ENCODE assay signal across 8 cellular contexts in the genomic region with DNA sequence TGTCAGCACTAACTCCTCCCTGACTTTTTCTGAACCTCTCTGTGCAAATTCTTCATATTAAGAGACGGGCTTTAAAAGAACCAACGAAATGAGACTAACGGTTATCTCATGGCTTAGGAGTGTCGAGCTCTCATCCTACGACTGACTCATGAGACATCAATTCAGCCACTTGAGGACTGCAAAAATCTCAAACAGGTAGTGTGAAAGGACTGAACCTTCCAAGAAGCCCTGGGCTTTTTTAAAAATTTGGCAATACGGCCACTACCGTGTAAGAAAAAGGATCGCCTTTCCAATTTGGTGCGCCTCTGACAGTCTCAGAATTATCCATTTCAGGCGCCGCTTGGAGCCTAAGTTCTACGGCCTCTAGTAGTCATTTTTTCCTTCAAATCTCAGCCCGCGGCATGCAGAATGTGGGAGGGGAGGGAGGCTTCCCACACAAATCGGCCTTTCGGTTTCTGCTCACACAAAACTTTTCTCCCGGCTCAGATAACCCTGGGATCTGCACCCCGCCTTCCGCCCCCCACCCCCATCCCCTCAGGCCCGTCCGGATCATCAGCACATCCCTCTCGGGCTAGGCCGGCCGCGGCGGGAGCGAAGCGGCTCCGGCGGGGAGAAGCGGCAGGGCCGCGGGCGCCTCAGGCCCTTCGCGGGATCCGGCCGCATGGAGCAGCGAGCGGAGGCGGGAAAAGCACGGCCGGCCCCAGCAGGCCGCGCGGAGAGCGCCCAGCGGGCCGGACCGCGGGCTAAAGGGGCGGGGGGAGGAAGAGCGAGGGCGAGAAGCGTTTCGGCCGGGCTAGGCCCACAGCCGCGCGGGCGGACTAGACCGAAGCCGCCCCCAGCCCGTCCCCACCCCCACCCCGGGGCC. TPM values are rescaled to one million over a fixed set of nuclear protein-coding genes. Genes with fewer than 3 reads are reported as not detected.
DNase-seq lines count a peak whose midpoint lies in the region; ATAC-seq, FAIRE-seq and TF ChIP-seq lines count a peak whose summit lies in the region.

No MANE protein-coding gene starts in this region.

- H4K5ac ChIP-seq in IMR-90 (ENCODE audit: low read depth, low read length), result peak overlapping the region; percentile 51

- no peak for FAIRE-seq in HepG2 (lab: Jason Lieb, UNC)

- H2AK9ac ChIP-seq in IMR-90 (replicated peaks; ENCODE audit: low read depth, low read length, poor library complexity), result peak overlapping the region; percentile 96

- peaks cover 0 to 3% of the 10 kb centered on the region in 2 experiments; a peak in 1 of 4 replicates for H3K79me1 ChIP-seq in IMR-90 (ENCODE audit: low read depth in 1 of 2, low read length in 2 of 2)

- BruUV-seq in IMR-90 (replicated peaks; lab: Mats Ljungman, UMichigan) (no TSS peak), HepG2 (replicated peaks; lab: Mats Ljungman, UMichigan) (TSS peak; percentile 50)

- no peak overlapping the region; the same call in 2 of the 3 replicates for H2BK15ac ChIP-seq in IMR-90 (ENCODE audit: low read depth, low read length)

- peak overlapping the region; percentile 86 for H2BK5ac ChIP-seq in IMR-90 (ENCODE audit: low read depth, low read length, poor library complexity, severe bottlenecking)

- H3K36me3 ChIP-seq in IMR-90 (ENCODE audit: control insufficient read depth, insufficient read depth, low read length) (no peaks in the 10 kb centered on the region), HepG2 (replicated peaks in 1 of 2; ENCODE audit: control insufficient read depth in 1 of 2, insufficient read depth in 2 of 2, low read length in 2 of 2) (no peaks in the 10 kb centered on the region)

- peaks cover 50% of the 10 kb centered on the region for H3K4me1 Mint-ChIP-seq in chondrocyte (ENCODE audit: low read depth)

- TF ChIP-seq EP300 in HepG2 (IDR thresholded peaks at IDR 0.05; ENCODE audit: low read depth in 2 of 2, low read length in 2 of 2) (no peak), HepG2 (CRISPR knock-in tag; IDR thresholded peaks at IDR 0.05; ENCODE audit: borderline replicate concordance) (no peak)

- peak overlapping the region; percentile 83 for H3K23ac ChIP-seq in IMR-90 (ENCODE audit: low read depth, low read length)

- DNase-seq in COLO668 (lab: John Stamatoyannopoulos, UW; ENCODE audit: unreplicated experiment), result peak; percentile 88
- DNase-seq in IMR-90, result peak; percentile 82
- DNase-seq in chondrocyte (ENCODE audit: low spot score), result no peak
- DNase-seq in HepG2 (ENCODE audit: low spot score), result peak; percentile 25
- peak; percentile 34 to 51 for DNase-seq in stimulated activated CD4-positive, alpha-beta T cell treated with anti-CD3 and anti-CD28 coated beads, Interleukin-4, amount 100 ng/mL, for 48 hours (ENCODE audit: low read depth in 2 of 2)
- DNase-seq in mesenteric fat pad (ENCODE audit: low spot score), result no peak

- H3K9ac ChIP-seq in IMR-90 (ENCODE audit: low read depth, low read length), result peak overlapping the region; percentile 92
- H3K9ac ChIP-seq in HepG2 (ENCODE audit: insufficient read depth, low read depth, low read length), result peak overlapping the region; percentile 95

- TF ChIP-seq POLR2A in IMR-90 (IDR thresholded peaks at IDR 0.05; ENCODE audit: low read depth, low read length), result peak; percentile 69; the same call in 1 of the 2 replicates
- no peak for TF ChIP-seq POLR2A in HepG2 (IDR thresholded peaks at IDR 0.05; ENCODE audit: insufficient read depth in 1 of 2, low read depth in 2 of 2, low read length in 2 of 2)

- no peaks in the 10 kb centered on the region for H3K27me3 ChIP-seq in IMR-90 (ENCODE audit: control insufficient read depth, insufficient read depth, low read length)
- H3K27me3 ChIP-seq in HepG2 (ENCODE audit: control insufficient read depth in 1 of 2, insufficient read depth in 2 of 2, low read length in 2 of 2), result no peaks in the 10 kb centered on the region; a peak in 2 of 5 replicates

- peak overlapping the region; percentile 57 for H3K56ac ChIP-seq in IMR-90 (ENCODE audit: extremely low read depth, insufficient read depth, low read length)

- H4K20me1 ChIP-seq in IMR-90 (ENCODE audit: insufficient read depth, low read length), result peaks cover 47% of the 10 kb centered on the region
- H4K20me1 ChIP-seq in HepG2 (ENCODE audit: insufficient read depth, low read length), result peaks cover 51% of the 10 kb centered on the region

- peak overlapping the region in 1 of 2 experiments; percentile 66; a peak in 2 of 4 replicates for H4K8ac ChIP-seq in IMR-90 (ENCODE audit: low read depth in 2 of 2, low read length in 2 of 2)

- intact Hi-C loops in IMR-90 (cut with micrococcal nuclease), result loop anchor here (1.0 to 5.0 kb wide), 4 partner anchors 25 to 189 kb away; partner anchors contain the start of genes ASAP3 and E2F2
- intact Hi-C loops in HepG2 (cut with micrococcal nuclease; ENCODE audit: unreplicated experiment), result loop anchor here (2.0 kb wide), 1 partner anchor 25 kb away; the partner anchor contains the start of gene ZNF436

- peaks cover 2% of the 10 kb centered on the region for H3K9me1 ChIP-seq in IMR-90 (ENCODE audit: insufficient read depth, low read length)

- H3K27ac ChIP-seq in IMR-90 (ENCODE audit: insufficient read depth, low read length) (peak overlapping the region; percentile 83), HepG2 (ENCODE audit: extremely low read length, insufficient read depth, low read length) (peak overlapping the region; percentile 94)

- peak overlapping the region; percentile 96 for H3K4me2 ChIP-seq in IMR-90 (ENCODE audit: low read depth, low read length)
- peak overlapping the region; percentile 86 for H3K4me2 ChIP-seq in HepG2 (ENCODE audit: low read depth, low read length)

- dilution Hi-C loops in IMR-90 (cut with HindIII; ENCODE audit: low sequenced_read_pairs, unreplicated experiment), result no loop called here

- H3K4me3 ChIP-seq in IMR-90 (ENCODE audit: insufficient read depth, low read depth, low read length) (peak overlapping the region; percentile 93), WI38 (ENCODE audit: low read depth, low read length) (peak overlapping the region; percentile 86), HepG2 (replicated peaks in 1 of 3; ENCODE audit: insufficient read depth in 1 of 3, low read depth in 2 of 3, low read length in 3 of 3) (peak overlapping the region; percentile 81 to 83 (median 83))

- ATAC-seq in GM19463 (IDR thresholded peaks at IDR 0.05; ENCODE audit: unreplicated experiment) (peak; percentile 9), IMR-90 (ENCODE audit: low read depth) (peak; percentile 9), HepG2 (peak; percentile 45)

- no peak overlapping the region for H2BK20ac ChIP-seq in IMR-90 (ENCODE audit: low read depth, low read length)

- H3K9me3 Mint-ChIP-seq in chondrocyte (ENCODE audit: low read depth), result no peaks in the 10 kb centered on the region

- H3K4ac ChIP-seq in IMR-90 (ENCODE audit: low read depth, low read length), result peak overlapping the region; percentile 90

- H3K27ac Mint-ChIP-seq in chondrocyte (ENCODE audit: unreplicated experiment), result peak overlapping the region; percentile 95

- 0% methylated on average over 12 of the region's 65 CpGs; no CpG with 5 or more reads in 1 of the 2 experiments for WGBS in IMR-90 (ENCODE audit: extremely low coverage in 2 of 2, insufficient read length in 1 of 2), 2 experiments
- under 1% methylated on average over 35 of the region's 65 CpGs for WGBS in HepG2 (ENCODE audit: low lambda C conversion rate)

- POLR2A ChIA-PET in IMR-90 (lab: Charles Lee; ENCODE audit: unreplicated experiment), result no interaction called here
- POLR2A ChIA-PET in HepG2 (lab: Yijun Ruan, JAX), result interaction anchor here (0.8 to 3.6 kb wide), 15 partner anchors 10 to 141 kb away, joined by 3 to 130 read pairs (median 5); partner anchors contain the start of genes ASAP3, TCEA3 and ZNF436

- no peak overlapping the region for H2BK120ac ChIP-seq in IMR-90 (ENCODE audit: low read depth, low read length)

- H3K4me3 Mint-ChIP-seq in chondrocyte (ENCODE audit: unreplicated experiment), result peak overlapping the region; percentile 80

- H3K18ac ChIP-seq in IMR-90 (ENCODE audit: low read depth, low read length), result peak overlapping the region; percentile 51; the same call in 1 of the 2 replicates

- in situ Hi-C loops in IMR-90 (cut with MboI; ENCODE audit: low sequenced_read_pairs), result no loop called here
- in situ Hi-C loops in HepG2 (cut with HindIII; ENCODE audit: extremely low pct_ligation_motif_present, low pct_unique_long_range_greater_than_20kb), result loop anchor here (10.0 kb wide), 1 partner anchor 191 kb away; the partner anchor contains the start of gene E2F2

- H3K9me3 ChIP-seq in IMR-90 (ENCODE audit: control insufficient read depth, insufficient read depth, low read length) (no peaks in the 10 kb centered on the region), HepG2 (ENCODE audit: low read length) (no peaks in the 10 kb centered on the region)

- H2AFZ ChIP-seq in IMR-90 (replicated peaks; ENCODE audit: low read length, poor library complexity) (peak overlapping the region; percentile 91), HepG2 (ENCODE audit: low read length) (no peak overlapping the region)

- peak overlapping the region; percentile 84 for H3K14ac ChIP-seq in IMR-90 (replicated peaks; ENCODE audit: low read depth, low read length)

- no peaks in the 10 kb centered on the region for H3K36me3 Mint-ChIP-seq in chondrocyte (ENCODE audit: low read depth)

- TF ChIP-seq CTCF in IMR-90 (conservative IDR thresholded peaks at IDR 0.05; ENCODE audit: low read depth, low read length), result no peak
- TF ChIP-seq CTCF in WI38 (IDR thresholded peaks at IDR 0.05; ENCODE audit: low read depth, low read length), result no peak
- TF ChIP-seq CTCF in chondrocyte (IDR thresholded peaks at IDR 0.05), result peak; percentile 12
- no peak for TF ChIP-seq CTCF in HepG2 (CRISPR knock-in tag; IDR thresholded peaks at IDR 0.05)

- no peaks in the 10 kb centered on the region for H3K27me3 Mint-ChIP-seq in chondrocyte (ENCODE audit: low read depth)

- peak overlapping the region; percentile 68 for H4K91ac ChIP-seq in IMR-90 (ENCODE audit: insufficient read depth, low read depth, low read length)

- CTCF ChIA-PET in IMR-90 (lab: Yijun Ruan, JAX) (interaction anchor here (1.6 kb wide), 1 partner anchor 60 kb away, joined by 6 read pairs; no protein-coding TSS in a partner anchor), HepG2 (lab: Yijun Ruan, JAX; ENCODE audit: low intra/inter-chr PET ratio, low total read pairs) (no interaction called here)

- H3K79me2 ChIP-seq in HepG2 (ENCODE audit: insufficient read depth, low read length), result peaks cover 54% of the 10 kb centered on the region

- H3K4me1 ChIP-seq in IMR-90 (ENCODE audit: control insufficient read depth, insufficient read depth, low read length) (peaks cover 4% of the 10 kb centered on the region; the same call in 1 of the 2 replicates), HepG2 (ENCODE audit: insufficient read depth, low read length) (peaks cover 40% of the 10 kb centered on the region)

- H2AK5ac ChIP-seq in IMR-90 (ENCODE audit: low read depth, low read length), result peak overlapping the region; percentile 48

- TF ChIP-seq RAD21 in IMR-90 (IDR thresholded peaks at IDR 0.05; ENCODE audit: low read length) (no peak), HepG2 (CRISPR knock-in tag; IDR thresholded peaks at IDR 0.05) (peak; percentile 23; the same call in 1 of the 2 replicates)

RNA-seq across cellular contexts. Expression of gene HNRNPR, which starts 0.6 kb away (rescaled TPM):
- total RNA-seq in IMR-90 (2012; rRNA removed), result 99.7 and 152 TPM in 2 replicates
- 107 and 111 TPM in 2 replicates for polyA plus RNA-seq in IMR-90 (2012; rRNA removed)
- polyA plus RNA-seq in IMR-90 (2012; cell fraction: cytosol; rRNA removed), result 30.2 and 57.0 TPM in 2 replicates
- polyA plus RNA-seq in IMR-90 (2012; cell fraction: nucleus; rRNA removed; ENCODE audit: low replicate concordance), result 14.3 and 62.0 TPM in 2 replicates
- 91.0 to 151 TPM (median 91.3 TPM) in 3 replicates for total RNA-seq in chondrocyte
- 216 and 303 TPM in 2 replicates for total RNA-seq in HepG2 (2016; rRNA removed; fragmentation: Illumina TruSeq; extraction: Trizol)
- 17.8 and 18.7 TPM in 2 replicates for total RNA-seq in HepG2 (2016; cell fraction: cytosol; rRNA removed; fragmentation: Illumina TruSeq; extraction: Trizol; ENCODE audit: low read depth)
- 220 and 303 TPM in 2 replicates for total RNA-seq in HepG2 (2016; cell fraction: insoluble cytoplasmic fraction; rRNA removed; fragmentation: Illumina TruSeq; extraction: Trizol)
- 54.4 and 60.8 TPM in 2 replicates for total RNA-seq in HepG2 (2016; cell fraction: membrane; rRNA removed; fragmentation: Illumina TruSeq; extraction: Trizol)
- 120 and 127 TPM in 2 replicates for total RNA-seq in HepG2 (2016; cell fraction: nucleus; rRNA removed; fragmentation: Illumina TruSeq; extraction: Trizol)
- polyA plus RNA-seq in HepG2 (2011; rRNA removed), result 93.6 and 133 TPM in 2 replicates
- 55.9 and 84.1 TPM in 2 replicates for polyA plus RNA-seq in HepG2 (2011; cell fraction: cytosol; rRNA removed)
- polyA plus RNA-seq in HepG2 (2011; cell fraction: nucleus; rRNA removed), result 20.7 and 25.3 TPM in 2 replicates
- 82.4 and 94.8 TPM in 2 replicates for polyA plus RNA-seq in HepG2 (2012)
- 13.1 and 13.2 TPM in 2 replicates for polyA plus RNA-seq in HepG2 (2016; cell fraction: cytosol; fragmentation: Illumina TruSeq; extraction: Trizol; ENCODE audit: low read depth)
- 325 and 342 TPM in 2 replicates for polyA plus RNA-seq in HepG2 (2016; cell fraction: insoluble cytoplasmic fraction; fragmentation: Illumina TruSeq; extraction: Trizol; ENCODE audit: low read depth)
- 41.5 and 41.9 TPM in 2 replicates for polyA plus RNA-seq in HepG2 (2016; cell fraction: membrane; fragmentation: Illumina TruSeq; extraction: Trizol; ENCODE audit: low read depth)
- polyA plus RNA-seq in HepG2 (2016; cell fraction: nucleus; fragmentation: Illumina TruSeq; extraction: Trizol; ENCODE audit: insufficient read depth, low read depth), result 149 and 155 TPM in 2 replicates
- 55.1 and 153 TPM in 2 replicates for polyA minus RNA-seq in HepG2 (2011; rRNA and poly(A)+ RNA removed; ENCODE audit: low replicate concordance)
- polyA minus RNA-seq in HepG2 (2011; cell fraction: cytosol; rRNA and poly(A)+ RNA removed), result 59.6 and 62.2 TPM in 2 replicates
- 145 and 152 TPM in 2 replicates for polyA minus RNA-seq in HepG2 (2011; cell fraction: nucleus; rRNA and poly(A)+ RNA removed)
- 111 TPM for total RNA-seq in mesenteric fat pad

RNA-seq across cellular contexts. Expression of gene ZNF436, which starts 26.2 kb away (rescaled TPM):
- total RNA-seq in IMR-90 (2012; rRNA removed) (14.3 and 15.8 TPM in 2 replicates), chondrocyte (17.0 to 18.6 TPM (median 17.4 TPM) in 3 replicates), HepG2 (2016; rRNA removed; fragmentation: Illumina TruSeq; extraction: Trizol) (9.9 and 12.6 TPM in 2 replicates), mesenteric fat pad (18.8 TPM)
- polyA plus RNA-seq in IMR-90 (2012; rRNA removed) (3.7 and 5.3 TPM in 2 replicates), HepG2 (2011; rRNA removed) (4.3 TPM in 2 replicates)
- 1.0 and 1.7 TPM in 2 replicates for polyA plus RNA-seq in IMR-90 (2012; cell fraction: cytosol; rRNA removed)
- polyA plus RNA-seq in IMR-90 (2012; cell fraction: nucleus; rRNA removed; ENCODE audit: low replicate concordance), result 1.1 and 6.8 TPM in 2 replicates
- 1.2 and 1.3 TPM in 2 replicates for total RNA-seq in HepG2 (2016; cell fraction: cytosol; rRNA removed; fragmentation: Illumina TruSeq; extraction: Trizol; ENCODE audit: low read depth)
- total RNA-seq in HepG2 (2016; cell fraction: insoluble cytoplasmic fraction; rRNA removed; fragmentation: Illumina TruSeq; extraction: Trizol), result 9.5 and 13.9 TPM in 2 replicates
- 4.7 and 6.1 TPM in 2 replicates for total RNA-seq in HepG2 (2016; cell fraction: membrane; rRNA removed; fragmentation: Illumina TruSeq; extraction: Trizol)
- total RNA-seq in HepG2 (2016; cell fraction: nucleus; rRNA removed; fragmentation: Illumina TruSeq; extraction: Trizol), result 7.1 and 8.3 TPM in 2 replicates
- 2.0 and 3.3 TPM in 2 replicates for polyA plus RNA-seq in HepG2 (2011; cell fraction: cytosol; rRNA removed)
- polyA plus RNA-seq in HepG2 (2011; cell fraction: nucleus; rRNA removed), result 7.0 and 8.6 TPM in 2 replicates
- polyA plus RNA-seq in HepG2 (2012), result 3.6 and 3.9 TPM in 2 replicates
- 0.23 and 0.35 TPM in 2 replicates for polyA plus RNA-seq in HepG2 (2016; cell fraction: cytosol; fragmentation: Illumina TruSeq; extraction: Trizol; ENCODE audit: low read depth)
- polyA plus RNA-seq in HepG2 (2016; cell fraction: insoluble cytoplasmic fraction; fragmentation: Illumina TruSeq; extraction: Trizol; ENCODE audit: low read depth), result 7.1 and 7.4 TPM in 2 replicates
- polyA plus RNA-seq in HepG2 (2016; cell fraction: membrane; fragmentation: Illumina TruSeq; extraction: Trizol; ENCODE audit: low read depth), result 1.3 and 1.4 TPM in 2 replicates
- 10.5 and 11.6 TPM in 2 replicates for polyA plus RNA-seq in HepG2 (2016; cell fraction: nucleus; fragmentation: Illumina TruSeq; extraction: Trizol; ENCODE audit: insufficient read depth, low read depth)
- 6.0 and 6.3 TPM in 2 replicates for polyA minus RNA-seq in HepG2 (2011; rRNA and poly(A)+ RNA removed; ENCODE audit: low replicate concordance)
- 4.3 and 6.0 TPM in 2 replicates for polyA minus RNA-seq in HepG2 (2011; cell fraction: cytosol; rRNA and poly(A)+ RNA removed)
- polyA minus RNA-seq in HepG2 (2011; cell fraction: nucleus; rRNA and poly(A)+ RNA removed), result 6.8 and 11.7 TPM in 2 replicates

Comparison
In these comparisons a context has a peak if more than half of its experiments do, and no peak if none do; other contexts are left out.
1. DNase-seq: peak in COLO668 (single experiment), IMR-90 (single experiment), HepG2 (single experiment) and stimulated activated CD4-positive, alpha-beta T cell treated with anti-CD3 and anti-CD28 coated beads, Interleukin-4, amount 100 ng/mL, for 48 hours (2 of 2); none in chondrocyte (single experiment) and mesenteric fat pad (single experiment).
2. Peak in every context shown above with its lines, with median percentiles within 50 percentile points of each other: ATAC-seq and H3K4me3 ChIP-seq.